Comparison of ENCODE assay signal across 23 cellular contexts in the genomic region with DNA sequence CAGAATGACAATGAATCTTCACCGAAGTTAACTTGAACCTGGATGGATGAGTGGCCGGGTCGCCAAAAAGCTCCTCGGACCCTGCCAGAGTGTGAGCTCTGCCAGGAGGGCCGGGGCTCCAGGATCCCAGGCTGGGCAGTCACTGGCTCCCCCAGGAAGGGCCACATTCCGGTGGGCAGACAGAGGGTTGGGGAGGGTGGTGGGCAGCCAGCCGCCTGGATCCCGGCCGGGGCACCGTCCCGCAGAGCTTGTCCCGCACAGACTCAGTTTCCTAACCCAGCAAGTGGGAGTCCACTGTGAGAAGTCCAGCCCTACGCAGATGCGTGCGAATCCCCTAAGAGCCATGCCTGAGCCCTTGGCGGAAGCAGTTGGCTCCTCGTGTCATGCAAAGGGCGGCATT.
"Had no signal": no experiment of that assay in that cellular context is flagged by ENCODE, and none has a peak within 500 bp of the region (broad histone marks: within the 10 kb centered on the region; RNA-seq: fewer than 3 reads in every experiment).

No MANE protein-coding gene starts in this region.

- H3K27me3 Mint-ChIP-seq: type B pancreatic cell had no signal

- FAIRE-seq: frontal cortex, islet of Langerhans, urothelium cell line had no signal

- H3K9me3 Mint-ChIP-seq: natural killer cell treated with Interleukin-12 subunit alpha and Interleukin-12 subunit beta and Interleukin-15 and Interleukin-18, amount 100 ng/mL, for 72 hours had no signal

- H3K4me3 ChIP-seq: coronary artery, heart right ventricle, ovary, right atrium auricular region, sigmoid colon, skin epidermis, stomach, thoracic aorta had no signal

- DNase-seq: effector CD4-positive, alpha-beta T cell; heart right ventricle; hypothalamus; kidney glomerular epithelial cell; midbrain; ovary; sigmoid colon; stimulated activated CD4-positive, alpha-beta T cell treated with anti-CD3 and anti-CD28 coated beads, Interleukin-2, amount 100 ng/mL, for 24 hours; stimulated activated CD4-positive, alpha-beta T cell treated with anti-CD3 and anti-CD28 coated beads, Interleukin-4, amount 100 ng/mL, for 4 hours; stimulated activated naive CD4-positive, alpha-beta T cell; stomach; substantia nigra had no signal

- H3K27me3 ChIP-seq: heart right ventricle, ovary, right atrium auricular region, sigmoid colon, stomach had no signal

- H3K27ac ChIP-seq: heart right ventricle, ovary, right atrium auricular region, skin epidermis, stomach had no signal

- H3K9me3 ChIP-seq: ovary, right atrium auricular region, sigmoid colon, thoracic aorta had no signal

- ATAC-seq: esophagus mucosa; heart right ventricle; left lobe of liver; natural killer cell treated with Interleukin-12 subunit alpha and Interleukin-12 subunit beta and Interleukin-15 and Interleukin-18, amount 100 ng/mL, for 72 hours had no signal

- H3K36me3 ChIP-seq: heart right ventricle, ovary, right atrium auricular region, sigmoid colon, stomach, thoracic aorta had no signal

- H3K36me3 Mint-ChIP-seq: natural killer cell treated with Interleukin-12 subunit alpha and Interleukin-12 subunit beta and Interleukin-15 and Interleukin-18, amount 100 ng/mL, for 72 hours; type B pancreatic cell had no signal

- H3K27ac Mint-ChIP-seq: natural killer cell treated with Interleukin-12 subunit alpha and Interleukin-12 subunit beta and Interleukin-15 and Interleukin-18, amount 100 ng/mL, for 72 hours; type B pancreatic cell had no signal

- H3K4me3 Mint-ChIP-seq: natural killer cell treated with Interleukin-12 subunit alpha and Interleukin-12 subunit beta and Interleukin-15 and Interleukin-18, amount 100 ng/mL, for 72 hours; type B pancreatic cell had no signal
